8 cellular contexts compared by ENCODE assay signal in genomic region chr22:40898850-40899357, GRCh38. TPM values are rescaled to one million over a fixed set of nuclear protein-coding genes. Genes with fewer than 3 reads are reported as not detected.
DNase-seq lines count a peak whose midpoint lies in the region; ATAC-seq, FAIRE-seq and TF ChIP-seq lines count a peak whose summit lies in the region.

No MANE protein-coding gene starts in this region.

- no peak for FAIRE-seq in HTR-8/SVneo (lab: Jason Lieb, UNC)

- ATAC-seq in HG02798 (IDR thresholded peaks at IDR 0.05; ENCODE audit: poor library complexity, unreplicated experiment) (no peak), HG03457 (IDR thresholded peaks at IDR 0.05; ENCODE audit: unreplicated experiment) (no peak)

- peaks cover 4% of the 10 kb centered on the region; the same call in 1 of the 2 replicates for H4K20me1 ChIP-seq in PC-9 (ENCODE audit: insufficient read depth)

- no peaks in the 10 kb centered on the region for H3K9me2 ChIP-seq in PC-9 (ENCODE audit: insufficient read depth)

- H3K9me3 ChIP-seq in PC-9 (ENCODE audit: insufficient read depth, low read depth) (no peaks in the 10 kb centered on the region), transverse colon (no peaks in the 10 kb centered on the region)

- no peak overlapping the region for H3K4me3 ChIP-seq in PC-9
- H3K4me3 ChIP-seq in transverse colon: peak overlapping the region in 1 of 4 donors; percentile 20

- H3F3A ChIP-seq in PC-9 (ENCODE audit: insufficient read depth, low read depth): peaks cover 10% of the 10 kb centered on the region

- H3K27ac ChIP-seq in PC-9 (no peak overlapping the region), transverse colon (no peak overlapping the region)

- no peak overlapping the region for H2AFZ ChIP-seq in PC-9

- H3K4me2 ChIP-seq in PC-9: 0 out of 2 replicates have a peak overlapping the region, but pooled peaks have one; percentile 23

- DNase-seq in Daoy (ENCODE audit: low read depth) (peak; percentile 37), HTR-8/SVneo (ENCODE audit: insufficient read length, low spot score) (peak; percentile 61), PC-9 (peak in 1 of 2 experiments; percentile 67), T47D (ENCODE audit: low read depth in 1 of 2, low spot score in 1 of 2) (peak; percentile 6 to 60), left kidney (ENCODE audit: low read depth, low spot score) (peak; percentile 68), transverse colon (no peak)

- TF ChIP-seq CTCF in PC-9 (conservative IDR thresholded peaks at IDR 0.05) (peak; percentile 77), transverse colon (IDR thresholded peaks at IDR 0.05) (peak; percentile 32 to 57 (median 45))

- H3K27me3 ChIP-seq in PC-9 (ENCODE audit: insufficient read depth, low read depth) (no peaks in the 10 kb centered on the region), transverse colon (no peaks in the 10 kb centered on the region)

- TF ChIP-seq POLR2A in transverse colon (IDR thresholded peaks at IDR 0.05): no peak

- no peaks in the 10 kb centered on the region for H3K4me1 ChIP-seq in PC-9 (replicated peaks; ENCODE audit: insufficient read depth)
- no peaks in the 10 kb centered on the region for H3K4me1 ChIP-seq in transverse colon

- in situ Hi-C loops in T47D (cut with HindIII; ENCODE audit: low pct_unique_long_range_greater_than_20kb, low sequenced_read_pairs) (no loop called here), transverse colon (cut with MboI; ENCODE audit: low pct_ligation_motif_present in 1 of 4, low pct_unique_long_range_greater_than_20kb in 1 of 4, low sequenced_read_pairs in 3 of 4) (no loop called here)

- WGBS in transverse colon (ENCODE audit: low coverage in 1 of 2), 2 donors: 34 to 35% methylated on average over 3 of the region's 3 CpGs

- POLR2A ChIA-PET in PC-9 (lab: Charles Lee; ENCODE audit: unreplicated experiment): interaction anchor here (0.5 to 0.8 kb wide), 2 partner anchors 247 to 1360 kb away, joined by 3 read pairs; no protein-coding TSS in a partner anchor

- CTCF ChIA-PET in PC-9 (lab: Charles Lee): interaction anchor here (1.0 to 1.1 kb wide), 3 partner anchors 339 to 462 kb away, joined by 4 to 13 read pairs (median 4); no protein-coding TSS in a partner anchor

- no peak for TF ChIP-seq EP300 in transverse colon (IDR thresholded peaks at IDR 0.05; ENCODE audit: low read depth)

- H3K79me2 ChIP-seq in PC-9 (ENCODE audit: low read depth): no peaks in the 10 kb centered on the region

- BruUV-seq in PC-9 (replicated peaks; lab: Mats Ljungman, UMichigan): no TSS peak

- intact Hi-C loops in PC-9 (cut with micrococcal nuclease; ENCODE audit: unreplicated experiment) (loop anchor here (1.0 to 5.0 kb wide), 3 partner anchors 216 to 462 kb away; no protein-coding TSS in a partner anchor), transverse colon (cut with DNase I; ENCODE audit: low total_unique reads) (no loop called here)

- no peaks in the 10 kb centered on the region for H3K36me3 ChIP-seq in PC-9 (ENCODE audit: low read depth)
- H3K36me3 ChIP-seq in transverse colon: no peaks in the 10 kb centered on the region

RNA-seq across cellular contexts. Expression of gene DNAJB7, which starts 37.0 kb away (rescaled TPM):
- not detected in 2 replicates for total RNA-seq in Daoy (2014; rRNA removed; shearing (Covaris generic))
- not detected in 2 replicates for total RNA-seq in PC-9 (2021)
- 10 to 100 TPM in 1 of 4 donors, under 1 TPM in 2, not detected in 1; 0.55 to 24.9 (median 0.64) TPM for total RNA-seq in transverse colon

RNA-seq across cellular contexts. Expression of gene XPNPEP3, which starts 42.0 kb away (rescaled TPM):
- total RNA-seq in Daoy (2014; rRNA removed; shearing (Covaris generic)): 10.4 and 12.5 TPM in 2 replicates
- total RNA-seq in PC-9 (2021) (34.3 and 42.7 TPM in 2 replicates), transverse colon (10 to 100 TPM in 1 of 4 donors, 1 to 10 TPM in 3; 5.8 to 14.1 (median 7.8) TPM)

RNA-seq across cellular contexts. Expression of gene ST13, which starts 42.5 kb away (rescaled TPM):
- total RNA-seq in Daoy (2014; rRNA removed; shearing (Covaris generic)): 178 and 273 TPM in 2 replicates
- total RNA-seq in PC-9 (2021) (285 and 303 TPM in 2 replicates), transverse colon (100 to 1,000 TPM in 2 of 4 donors, 10 to 100 TPM in 2; 39.6 to 113 (median 79.7) TPM)

RNA-seq across cellular contexts. Expression of gene RBX1, which starts 52.3 kb away (rescaled TPM):
- total RNA-seq in Daoy (2014; rRNA removed; shearing (Covaris generic)): 88.6 and 91.9 TPM in 2 replicates
- total RNA-seq in PC-9 (2021) (52.9 and 53.3 TPM in 2 replicates), transverse colon (10 to 100 TPM in 3 of 4 donors, 1 to 10 TPM in 1; 7.8 to 36.9 (median 24.9) TPM)
